ENCODE assay signal across 28 cellular contexts in the genomic region with DNA sequence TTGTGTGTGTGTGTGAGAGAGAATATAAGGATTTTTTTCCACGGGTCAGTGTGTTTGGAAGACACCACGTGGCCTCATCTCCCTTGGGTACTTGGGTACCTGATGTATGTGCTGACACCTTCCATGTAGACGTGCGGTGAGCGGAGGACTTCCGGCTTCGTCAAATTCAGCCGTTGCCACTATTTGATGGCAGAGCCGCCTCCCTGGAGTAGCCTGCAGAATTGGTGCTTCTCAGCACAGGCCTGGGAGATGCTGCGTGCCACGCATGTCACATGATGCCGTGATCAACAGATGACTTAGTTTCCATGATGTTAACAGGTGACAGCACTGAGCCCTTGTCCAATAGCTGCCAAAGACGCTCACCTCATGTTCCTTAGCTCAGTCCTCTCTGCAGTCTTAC.
"Had no signal": no experiment of that assay in that cellular context is flagged by ENCODE, and none has a peak within 500 bp of the region (broad histone marks: within the 10 kb centered on the region; RNA-seq: fewer than 3 reads in every experiment).

No MANE protein-coding gene starts in this region.

- H3K27me3 ChIP-seq: neural progenitor cell, ovary, tibial nerve, uterus had no signal

- H3K4me3 ChIP-seq: left lung, lung, neural progenitor cell, ovary, prostate gland, tibial nerve, uterus had no signal

- H3K9me3 Mint-ChIP-seq: immature natural killer cell; mesothelial cell of epicardium; natural killer cell; nephron progenitor cell; neural progenitor cell; stimulated activated naive CD8-positive, alpha-beta T cell treated with anti-CD3 and anti-CD28 coated beads, Interleukin-15, amount 100 ng/mL, for 72 hours; type B pancreatic cell had no signal

- H3K27me3 Mint-ChIP-seq: naive B cell; stimulated activated memory B cell treated with anti-CD40 and anti-IgM and Interleukin-4, amounts not matched to agents 10 μg/mL and 1 μg/mL and 100 μg/mL, for 72 hours; stimulated activated naive CD8-positive, alpha-beta T cell treated with anti-CD3 and anti-CD28 coated beads, Interleukin-15, amount 100 ng/mL, for 72 hours had no signal

- H3K36me3 ChIP-seq: left lung, neural progenitor cell, ovary, prostate gland, tibial nerve, uterus had no signal

- H3K27ac Mint-ChIP-seq: immature natural killer cell; mesothelial cell of epicardium; natural killer cell; stimulated activated memory B cell treated with anti-CD40 and anti-IgM and Interleukin-4, amounts not matched to agents 10 μg/mL and 1 μg/mL and 100 μg/mL, for 72 hours; stimulated activated naive CD8-positive, alpha-beta T cell treated with anti-CD3 and anti-CD28 coated beads, Interleukin-15, amount 100 ng/mL, for 72 hours; type B pancreatic cell had no signal

- H3K4me1 ChIP-seq: left lung, neural progenitor cell, prostate gland, tibial nerve, uterus had no signal

- H3K4me1 Mint-ChIP-seq: immature natural killer cell; mesothelial cell of epicardium; naive B cell; natural killer cell; stimulated activated memory B cell treated with anti-CD40 and anti-IgM and Interleukin-4, amounts not matched to agents 10 μg/mL and 1 μg/mL and 100 μg/mL, for 72 hours; stimulated activated naive CD8-positive, alpha-beta T cell treated with anti-CD3 and anti-CD28 coated beads, Interleukin-15, amount 100 ng/mL, for 72 hours had no signal

- H3K9me3 ChIP-seq: left lung, ovary, prostate gland, tibial nerve, uterus had no signal

- H3K4me3 Mint-ChIP-seq: immature natural killer cell; mesothelial cell of epicardium; naive B cell; natural killer cell; nephron progenitor cell; neural progenitor cell; stimulated activated memory B cell treated with anti-CD40 and anti-IgM and Interleukin-4, amounts not matched to agents 10 μg/mL and 1 μg/mL and 100 μg/mL, for 72 hours; stimulated activated naive CD8-positive, alpha-beta T cell treated with anti-CD3 and anti-CD28 coated beads, Interleukin-15, amount 100 ng/mL, for 72 hours; type B pancreatic cell had no signal

- H3K27ac ChIP-seq: left lung, neural progenitor cell, ovary, prostate gland, tibial nerve, uterus had no signal

- DNase-seq: immature natural killer cell; kidney; left colon; left lung; mesendoderm; naive B cell; natural killer cell; nephron progenitor cell; ovary; retina; right cardiac atrium; small intestine; stimulated activated CD4-positive, alpha-beta T cell treated with anti-CD3 and anti-CD28 coated beads, Interleukin-1b, Interleukin-23, amount 100 ng/mL, for 48 hours; stimulated activated CD4-positive, alpha-beta T cell treated with anti-CD3 and anti-CD28 coated beads, Interleukin-2, amount 100 ng/mL, for 48 hours; stimulated activated CD4-positive, alpha-beta T cell treated with anti-CD3 and anti-CD28 coated beads, Interleukin-4, amount 100 ng/mL, for 4 hours; stimulated activated CD8-positive, alpha-beta memory T cell treated with anti-CD3 and anti-CD28 coated beads, Interleukin-4, amount 100 ng/mL, for 48 hours; stimulated activated naive CD4-positive, alpha-beta T cell treated with Interleukin-2 at 50 U/mL for 16 hours; stimulated activated naive CD8-positive, alpha-beta T cell treated with anti-CD3 and anti-CD28 coated beads, Interleukin-15, amount 100 ng/mL, for 72 hours; substantia nigra; uterus had no signal

- H3K36me3 Mint-ChIP-seq: immature natural killer cell; mesothelial cell of epicardium; naive B cell; natural killer cell; neural progenitor cell; stimulated activated memory B cell treated with anti-CD40 and anti-IgM and Interleukin-4, amounts not matched to agents 10 μg/mL and 1 μg/mL and 100 μg/mL, for 72 hours; type B pancreatic cell had no signal

- ATAC-seq: left colon; left lung; natural killer cell; sciatic nerve; stimulated activated memory B cell treated with anti-CD40 and anti-IgM and Interleukin-4, amounts not matched to agents 10 μg/mL and 1 μg/mL and 100 μg/mL, for 72 hours; stimulated activated naive CD8-positive, alpha-beta T cell treated with anti-CD3 and anti-CD28 coated beads, Interleukin-15, amount 100 ng/mL, for 72 hours had no signal
